Comparison of ENCODE assay signal across 19 cellular contexts in the genomic region with DNA sequence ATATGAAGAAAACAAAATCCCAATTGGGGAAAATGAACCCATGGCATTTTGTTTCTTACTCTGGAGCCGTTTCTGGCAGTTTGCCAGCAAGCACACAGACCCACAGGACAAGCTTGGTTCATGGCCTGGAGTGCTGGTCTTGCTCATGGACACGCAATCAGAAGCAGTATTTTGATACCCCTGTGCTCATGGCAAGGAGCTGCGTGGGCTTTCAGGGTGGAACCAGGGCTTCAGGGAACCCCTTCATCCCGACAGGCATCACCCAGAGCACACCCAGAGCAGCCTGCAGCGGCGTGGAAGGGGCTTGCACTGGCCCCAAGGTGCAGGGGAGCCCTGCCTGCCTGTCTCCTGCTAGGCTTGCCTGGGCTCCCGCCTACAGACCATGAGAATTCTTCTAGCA.
"Had no signal": no experiment of that assay in that cellular context is flagged by ENCODE, and none has a peak within 500 bp of the region (broad histone marks: within the 10 kb centered on the region; RNA-seq: fewer than 3 reads in every experiment).

No MANE protein-coding gene starts in this region.

- H3K27me3 Mint-ChIP-seq: activated CD4-positive, alpha-beta T cell treated with anti-CD3 and anti-CD28 coated beads for 36 hours had no signal

- H3K27me3 ChIP-seq: upper lobe of left lung had no signal

- DNase-seq: activated CD4-positive, alpha-beta memory T cell treated with anti-CD3 and anti-CD28 coated beads, Interleukin-2, amount 10 ng/mL, durations not matched to agents 7 days and 5 days; activated CD4-positive, alpha-beta T cell treated with anti-CD3 and anti-CD28 coated beads for 36 hours; activated CD8-positive, alpha-beta memory T cell treated with anti-CD3 and anti-CD28 coated beads, Interleukin-2, amount 50 U/mL, for 48 hours; esophagus squamous epithelium; foreskin fibroblast; glutamatergic neuron; immature natural killer cell; left colon; occipital lobe; stimulated activated CD4-positive, alpha-beta T cell treated with anti-CD3 and anti-CD28 coated beads, Interleukin-4, amount 100 ng/mL, for 1 hour; stimulated activated CD8-positive, alpha-beta memory T cell treated with anti-CD3 and anti-CD28 coated beads, Interleukin-4, amount 100 ng/mL, for 48 hours; stimulated activated naive CD8-positive, alpha-beta T cell treated with anti-CD3 and anti-CD28 coated beads, Interleukin-15, Interleukin-2, amounts not matched to agents 100 U/mL and 50 U/mL, for 24 hours; T-helper 9 cell; upper lobe of left lung had no signal

- ATAC-seq: activated CD4-positive, alpha-beta T cell treated with anti-CD3 and anti-CD28 coated beads for 36 hours; activated naive CD4-positive, alpha-beta T cell treated with anti-CD3 and anti-CD28 coated beads, Interleukin-2, amount 50 U/mL, for 72 hours; left colon; stimulated activated naive CD8-positive, alpha-beta T cell treated with anti-CD3 and anti-CD28 coated beads, Interleukin-15, Interleukin-2, amounts not matched to agents 100 U/mL and 50 U/mL, for 24 hours had no signal

- H3K4me1 ChIP-seq: esophagus squamous epithelium had no signal

- H3K27ac ChIP-seq: esophagus squamous epithelium, suprapubic skin, upper lobe of left lung had no signal

- H3K4me3 Mint-ChIP-seq: activated CD4-positive, alpha-beta memory T cell treated with anti-CD3 and anti-CD28 coated beads, Interleukin-2, amount 10 ng/mL, durations not matched to agents 7 days and 5 days; activated CD4-positive, alpha-beta T cell treated with anti-CD3 and anti-CD28 coated beads for 36 hours; immature natural killer cell; memory B cell; nephron had no signal

- H3K27ac Mint-ChIP-seq: activated CD4-positive, alpha-beta memory T cell treated with anti-CD3 and anti-CD28 coated beads, Interleukin-2, amount 10 ng/mL, durations not matched to agents 7 days and 5 days; activated CD4-positive, alpha-beta T cell treated with anti-CD3 and anti-CD28 coated beads for 36 hours; activated T-helper 2 cell treated with anti-CD3 and anti-CD28 coated beads, Interferon-gamma antibody, Interleukin-2, Interleukin-4, amounts not matched to agents 10 μg/mL and 5 μg/mL and 100 μg/mL, durations not matched to agents 14 hours and 24 hours and 36 hours; immature natural killer cell; memory B cell; nephron had no signal

- H3K4me3 ChIP-seq: esophagus squamous epithelium, suprapubic skin, upper lobe of left lung had no signal

- H3K9me3 ChIP-seq: suprapubic skin had no signal

- H3K36me3 ChIP-seq: esophagus squamous epithelium, suprapubic skin, upper lobe of left lung had no signal

- H3K4me1 Mint-ChIP-seq: immature natural killer cell, nephron had no signal
